Comparison of ENCODE assay signal across 8 cellular contexts in the genomic region with DNA sequence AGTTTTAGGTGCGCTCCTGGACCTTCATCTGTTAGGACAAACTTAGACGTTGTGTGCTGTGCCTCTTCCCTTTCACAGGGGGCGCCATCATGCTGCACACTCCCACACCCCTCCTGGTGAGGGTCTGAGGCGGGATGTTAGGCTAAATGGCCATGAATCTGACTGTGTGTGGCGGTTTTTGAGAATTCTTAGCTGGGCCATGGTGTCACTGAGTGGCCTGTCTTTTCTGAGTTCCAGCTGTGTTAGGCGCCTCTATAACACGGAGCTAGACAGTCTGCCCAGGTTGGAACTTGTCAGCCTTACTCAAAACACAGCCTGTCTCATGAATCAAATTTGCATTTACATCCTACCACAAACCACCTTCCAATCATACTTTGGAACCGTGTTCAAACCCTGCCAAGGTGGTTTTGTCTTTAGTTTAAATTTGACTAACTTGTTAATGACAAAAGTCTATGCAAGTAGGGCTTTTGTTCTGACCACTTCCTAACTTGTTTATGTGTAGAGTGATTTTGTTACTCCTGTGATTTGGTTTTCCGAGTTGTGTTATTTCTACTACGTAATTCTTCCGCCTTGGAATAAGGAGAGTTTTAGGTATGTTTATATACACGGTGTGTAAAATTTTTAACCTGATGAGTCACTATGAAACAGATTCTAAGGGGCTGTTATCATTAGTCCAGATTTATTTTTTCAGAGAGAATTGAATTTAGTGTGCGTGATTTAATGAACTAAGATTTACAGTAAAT. TPM values are rescaled to one million over a fixed set of nuclear protein-coding genes. Genes with fewer than 3 reads are reported as not detected.
A peak's percentile ranks its signal among the peaks of the same experiment; 100 is the strongest.
DNase-seq lines count a peak whose midpoint lies in the region; ATAC-seq and TF ChIP-seq lines count a peak whose summit lies in the region.

No MANE protein-coding gene starts in this region.

- H3K4me3 ChIP-seq in GM06990 (replicated peaks; ENCODE audit: low read depth, low read length) (peak overlapping the region; percentile 33), fibroblast of pulmonary artery (replicated peaks; ENCODE audit: low read depth, low read length) (no peak overlapping the region)

- H3K36me3 ChIP-seq in GM06990 (ENCODE audit: control insufficient read depth, insufficient read depth, low read length), result no peaks in the 10 kb centered on the region

- intact Hi-C loops in activated CD8-positive, alpha-beta T cell treated with anti-CD3 and anti-CD28 coated beads for 36 hours (cut with micrococcal nuclease), result loop anchor here (1.0 kb wide), 1 partner anchor 20 kb away; the partner anchor contains the start of gene ACVR1B

- no peaks in the 10 kb centered on the region for H3K9me3 Mint-ChIP-seq in activated CD8-positive, alpha-beta T cell treated with anti-CD3 and anti-CD28 coated beads for 36 hours

- peak overlapping the region; percentile 62 for H3K27ac Mint-ChIP-seq in activated CD8-positive, alpha-beta T cell treated with anti-CD3 and anti-CD28 coated beads for 36 hours

- CTCF ChIA-PET in activated CD8-positive, alpha-beta T cell treated with anti-CD3 and anti-CD28 coated beads for 36 hours (lab: Charles Lee), result interaction anchor here (0.6 to 3.1 kb wide), 19 partner anchors 8 to 599 kb away, joined by 3 to 29 read pairs (median 6); partner anchors contain the start of genes ACVR1B and ATG101

- no peaks in the 10 kb centered on the region for H3K27me3 ChIP-seq in GM06990 (replicated peaks; ENCODE audit: control insufficient read depth, insufficient read depth, low read length)

- TF ChIP-seq CTCF in GM06990 (IDR thresholded peaks at IDR 0.05; ENCODE audit: insufficient read depth, low read length, poor library complexity, severe bottlenecking) (peak; percentile 69), fibroblast of pulmonary artery (IDR thresholded peaks at IDR 0.05; ENCODE audit: low read length, missing control alignments) (peak; percentile 65)
- peak; percentile 87 for TF ChIP-seq CTCF in activated CD8-positive, alpha-beta T cell treated with anti-CD3 and anti-CD28 coated beads for 36 hours (IDR thresholded peaks at IDR 0.05)

- H3K27me3 Mint-ChIP-seq in activated CD8-positive, alpha-beta T cell treated with anti-CD3 and anti-CD28 coated beads for 36 hours, result no peaks in the 10 kb centered on the region

- peak; percentile 80 for DNase-seq in GM06990 (ENCODE audit: extremely low read depth, insufficient read length)
- DNase-seq in activated CD8-positive, alpha-beta T cell treated with anti-CD3 and anti-CD28 coated beads for 36 hours, result peak; percentile 75
- DNase-seq in fibroblast of pulmonary artery (ENCODE audit: low read depth), result peak; percentile 64
- peak; percentile 32 to 33 for DNase-seq in stimulated activated CD8-positive, alpha-beta memory T cell treated with anti-CD3 and anti-CD28 coated beads, Interleukin-15, amount 100 ng/mL, for 48 hours (ENCODE audit: low read depth in 2 of 2)
- no peak for DNase-seq in occipital lobe (lab: John Stamatoyannopoulos, UW)
- no peak for DNase-seq in NCI-H146 treated with DMSO at 0.1 percent for 48 hours (lab: John Stamatoyannopoulos, UW; ENCODE audit: unreplicated experiment)

- peaks cover 7% of the 10 kb centered on the region for H3K36me3 Mint-ChIP-seq in activated CD8-positive, alpha-beta T cell treated with anti-CD3 and anti-CD28 coated beads for 36 hours (ENCODE audit: low read depth)

- peak; percentile 85 for ATAC-seq in GM21390 (IDR thresholded peaks at IDR 0.05; ENCODE audit: unreplicated experiment)
- ATAC-seq in HG03571 (IDR thresholded peaks at IDR 0.05; ENCODE audit: unreplicated experiment), result peak; percentile 89
- peak; percentile 83 for ATAC-seq in activated CD8-positive, alpha-beta T cell treated with anti-CD3 and anti-CD28 coated beads for 36 hours

- H3K4me1 Mint-ChIP-seq in activated CD8-positive, alpha-beta T cell treated with anti-CD3 and anti-CD28 coated beads for 36 hours (ENCODE audit: low read depth), result peaks cover 61% of the 10 kb centered on the region

- H3K4me3 Mint-ChIP-seq in activated CD8-positive, alpha-beta T cell treated with anti-CD3 and anti-CD28 coated beads for 36 hours, result peak overlapping the region; percentile 29

- POLR2A ChIA-PET in activated CD8-positive, alpha-beta T cell treated with anti-CD3 and anti-CD28 coated beads for 36 hours (lab: Charles Lee), result interaction anchor here (0.6 to 2.2 kb wide), 7 partner anchors 13 to 72 kb away, joined by 3 to 6 read pairs (median 3); partner anchors contain the start of gene ACVR1B

RNA-seq across cellular contexts. Expression of gene ACVR1B, which starts 19.6 kb away (rescaled TPM):
- 1 to 10 TPM; 7.5 to 8.6 TPM for total RNA-seq in activated CD8-positive, alpha-beta T cell treated with anti-CD3 and anti-CD28 coated beads for 36 hours
- total RNA-seq in occipital lobe, result 43.2 TPM

RNA-seq across cellular contexts. Expression of gene TAMALIN, which starts 35.7 kb away (rescaled TPM):
- total RNA-seq in activated CD8-positive, alpha-beta T cell treated with anti-CD3 and anti-CD28 coated beads for 36 hours, result 10 to 100 TPM; 26.0 to 26.4 TPM
- 1.6 TPM for total RNA-seq in occipital lobe

Comparison
In these comparisons a context has a peak if more than half of its experiments do, and no peak if none do; other contexts are left out.
1. DNase-seq: peak in GM06990 (single experiment), activated CD8-positive, alpha-beta T cell treated with anti-CD3 and anti-CD28 coated beads for 36 hours (single experiment), fibroblast of pulmonary artery (single experiment) and stimulated activated CD8-positive, alpha-beta memory T cell treated with anti-CD3 and anti-CD28 coated beads, Interleukin-15, amount 100 ng/mL, for 48 hours (2 of 2); none in occipital lobe (single experiment) and NCI-H146 treated with DMSO at 0.1 percent for 48 hours (single experiment).
2. RNA of gene TAMALIN, which starts 35.7 kb away (total RNA-seq): 26.0 to 26.4 TPM in activated CD8-positive, alpha-beta T cell treated with anti-CD3 and anti-CD28 coated beads for 36 hours; 1.6 TPM in occipital lobe (single experiment); every median in the first group is over 10 times any median in the second.
3. Peak in every context shown above with its lines, with median percentiles within 50 percentile points of each other: CTCF ChIP-seq and ATAC-seq.